8 cellular contexts compared by ENCODE assay signal in genomic region chr6:110618591-110619267, GRCh38.
A peak's percentile ranks its signal among the peaks of the same experiment; 100 is the strongest.
DNase-seq lines count a peak whose midpoint lies in the region; ATAC-seq and TF ChIP-seq lines count a peak whose summit lies in the region.

No MANE protein-coding gene starts in this region.

- ATAC-seq in esophagus mucosa (peak; percentile 48), GM18520 (IDR thresholded peaks at IDR 0.05; ENCODE audit: unreplicated experiment) (no peak), GM19351 (IDR thresholded peaks at IDR 0.05; ENCODE audit: unreplicated experiment) (no peak)

- H3K27ac ChIP-seq in OCI-LY1 (ENCODE audit: low read depth, low read length, poor library complexity, severe bottlenecking): no peak overlapping the region

- H3K36me3 ChIP-seq in OCI-LY1 (ENCODE audit: insufficient read depth, low read length): peaks cover 31% of the 10 kb centered on the region; the same call in 1 of the 2 replicates

- H3K4me1 ChIP-seq in OCI-LY1 (ENCODE audit: insufficient read depth, low read length, severe bottlenecking): no peaks in the 10 kb centered on the region

- H3K79me2 ChIP-seq in OCI-LY1 (ENCODE audit: insufficient read depth, low read length): no peaks in the 10 kb centered on the region

- no peak overlapping the region for H3K4me2 ChIP-seq in OCI-LY1 (ENCODE audit: low read length)

- H3K9me2 ChIP-seq in OCI-LY1 (ENCODE audit: low read depth, low read length): no peaks in the 10 kb centered on the region

- H4K20me1 ChIP-seq in OCI-LY1 (ENCODE audit: insufficient read depth, low read length): no peaks in the 10 kb centered on the region

- H3F3A ChIP-seq in OCI-LY1 (ENCODE audit: insufficient read depth, low read length): no peaks in the 10 kb centered on the region

- 0 out of 2 replicates have a peak, but pooled peaks have one; percentile 14 for TF ChIP-seq CTCF in GM12874 (IDR thresholded peaks at IDR 0.05; ENCODE audit: insufficient read depth, low read depth, low read length)
- peak; percentile 41; the same call in 1 of the 2 replicates for TF ChIP-seq CTCF in OCI-LY1 (IDR thresholded peaks at IDR 0.05; ENCODE audit: low read length)

- DNase-seq in pons (ENCODE audit: low spot score): peak; percentile 73
- no peak for DNase-seq in GOT3 (lab: John Stamatoyannopoulos, UW)
- DNase-seq in posterior vena cava (ENCODE audit: low spot score): no peak

- H2AFZ ChIP-seq in OCI-LY1 (ENCODE audit: low read length): no peak overlapping the region

- no peak overlapping the region for H3K4me3 ChIP-seq in OCI-LY1 (ENCODE audit: low read depth, low read length, poor library complexity, severe bottlenecking)

- intact Hi-C loops in posterior vena cava (cut with DNase I): no loop called here

- no peaks in the 10 kb centered on the region for H3K27me3 ChIP-seq in OCI-LY1 (ENCODE audit: insufficient read depth, low read length)

- H3K9ac ChIP-seq in OCI-LY1 (ENCODE audit: low read length): no peak overlapping the region

- no peaks in the 10 kb centered on the region for H3K9me3 ChIP-seq in OCI-LY1 (ENCODE audit: low read length)
